Comparison of ENCODE assay signal across 1 cellular context in the genomic region with DNA sequence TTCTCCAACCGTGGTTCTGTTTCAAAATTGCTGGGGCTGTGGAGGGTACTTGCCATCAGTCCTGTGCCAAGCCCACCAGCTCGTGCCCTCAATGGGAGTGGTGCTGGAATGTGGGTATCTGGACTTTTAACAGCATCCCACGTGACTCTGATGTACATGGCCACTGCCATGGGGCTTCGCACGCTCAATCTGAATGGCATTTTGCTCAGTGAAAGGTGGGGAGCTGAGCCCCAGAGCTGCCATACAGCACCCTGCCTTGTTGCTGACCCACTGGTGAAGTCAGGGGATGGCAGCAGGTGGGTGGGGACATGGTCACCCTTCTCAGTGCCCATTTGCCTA.
TF ChIP-seq lines count a peak whose summit lies in the region.

No MANE protein-coding gene starts in this region.

TF ChIP-seq in H1, 55 proteins besides CTCF, POLR2A, EP300 and RAD21:
- TF ChIP-seq BCL11A (IDR thresholded peaks at IDR 0.05; ENCODE audit: low read depth in 2 of 2, low read length in 2 of 2) = no peak
- TF ChIP-seq CEBPB (IDR thresholded peaks at IDR 0.05; ENCODE audit: low read depth, low read length) = no peak
- TF ChIP-seq CBX8 (IDR thresholded peaks at IDR 0.05; ENCODE audit: borderline replicate concordance, low read depth, low read length) = no peak
- TF ChIP-seq SIX5 (IDR thresholded peaks at IDR 0.05; ENCODE audit: low read depth, low read length) = no peak
- TF ChIP-seq TAF1 (IDR thresholded peaks at IDR 0.05; ENCODE audit: low read depth, low read length) = no peak
- TF ChIP-seq SIN3A (conservative IDR thresholded peaks at IDR 0.05 in 1 of 2, IDR thresholded peaks at IDR 0.05 in 1 of 2; ENCODE audit: low read depth in 1 of 2, low read length in 2 of 2) = no peak
- no peak for TF ChIP-seq GTF2F1 (IDR thresholded peaks at IDR 0.05; ENCODE audit: borderline replicate concordance, low read depth, low read length)
- no peak for TF ChIP-seq SP1 (IDR thresholded peaks at IDR 0.05; ENCODE audit: low read depth, low read length)
- no peak for TF ChIP-seq HDAC6 (IDR thresholded peaks at IDR 0.05; ENCODE audit: low read depth, low read length)
- no peak for TF ChIP-seq SP2 (IDR thresholded peaks at IDR 0.05; ENCODE audit: low read length)
- no peak for TF ChIP-seq POU5F1 (IDR thresholded peaks at IDR 0.05; ENCODE audit: low read depth, low read length)
- TF ChIP-seq POLR2AphosphoS5 (IDR thresholded peaks at IDR 0.05; ENCODE audit: low read depth, low read length) = no peak
